In the genomic region with DNA sequence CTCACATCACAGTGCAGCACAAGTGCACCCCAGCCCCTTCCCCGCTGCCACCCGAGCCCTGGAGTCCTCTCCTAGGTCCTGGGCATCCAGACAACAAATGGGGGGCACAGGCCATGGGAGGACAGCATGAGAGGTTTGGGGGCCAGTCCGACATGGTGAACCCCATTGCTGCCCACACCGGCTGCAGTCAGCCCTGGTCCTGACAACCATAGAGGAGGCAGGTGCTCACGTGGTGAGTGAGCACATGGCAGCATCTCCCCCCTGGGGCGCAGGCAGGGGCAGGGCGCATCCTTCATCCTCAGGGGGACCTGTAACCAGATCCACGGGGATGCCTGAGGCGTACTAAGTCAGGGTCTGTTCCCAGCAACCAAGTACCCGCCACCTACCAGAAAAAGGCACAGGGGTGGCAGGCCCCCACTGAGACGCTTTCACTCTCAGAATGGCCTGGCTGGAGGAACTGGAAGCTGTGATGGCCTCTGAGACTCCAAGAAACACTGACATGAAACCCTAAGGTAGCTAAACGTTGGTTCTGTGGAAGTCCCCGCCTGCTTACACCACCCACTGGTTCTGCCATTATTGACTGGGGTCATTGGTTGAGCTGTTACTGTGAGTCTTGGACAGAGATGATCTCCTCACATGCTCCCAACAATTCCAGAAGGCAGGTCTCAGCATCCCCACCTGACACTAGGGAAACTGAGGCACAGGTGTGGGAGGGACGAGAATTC, we compare ENCODE assay signal across 9 cellular contexts. TPM values are rescaled to one million over a fixed set of nuclear protein-coding genes. Genes with fewer than 3 reads are reported as not detected.
A peak's percentile ranks its signal among the peaks of the same experiment; 100 is the strongest.
DNase-seq lines count a peak whose midpoint lies in the region; ATAC-seq and TF ChIP-seq lines count a peak whose summit lies in the region.
"Had no signal": no experiment of that assay in that cellular context is flagged by ENCODE, and none has a peak within 500 bp of the region (broad histone marks: within the 10 kb centered on the region; RNA-seq: fewer than 3 reads in every experiment).

No MANE protein-coding gene starts in this region.

- peak; percentile 74 for DNase-seq in activated effector memory CD4-positive, alpha-beta T cell treated with anti-CD3 and anti-CD28 coated beads, Interleukin-2, amount 50 U/mL, for 16 hours
- DNase-seq in activated effector memory CD4-positive, alpha-beta T cell treated with Interleukin-2 at 50 U/mL for 16 hours: no peak
- DNase-seq in activated CD4-positive, alpha-beta memory T cell treated with anti-CD3 and anti-CD28 coated beads for 36 hours: peak; percentile 68
- DNase-seq in thyroid gland (no peak), NCI-H2196 treated with DMSO at 0.1 percent for 48 hours (lab: John Stamatoyannopoulos, UW; ENCODE audit: unreplicated experiment) (no peak), MV-4-11 (lab: John Stamatoyannopoulos, UW) (no peak)
- DNase-seq: NCI-H187 treated with DMSO at 0.1 percent for 48 hours had no signal

- peak overlapping the region in 3 of 4 donors; percentile 45 to 75 (median 58) for H3K27ac ChIP-seq in gastroesophageal sphincter
- H3K27ac ChIP-seq in thyroid gland: peak overlapping the region in 2 of 3 donors; percentile 22 to 81

- H3K4me3 ChIP-seq in gastroesophageal sphincter (no peak overlapping the region), thyroid gland (replicated peaks in 1 of 3) (no peak overlapping the region)

- H3K4me1 Mint-ChIP-seq in activated CD4-positive, alpha-beta memory T cell treated with anti-CD3 and anti-CD28 coated beads for 36 hours (ENCODE audit: low read depth): peaks cover 75% of the 10 kb centered on the region

- H3K36me3 ChIP-seq in gastroesophageal sphincter (no peaks in the 10 kb centered on the region), thyroid gland (no peaks in the 10 kb centered on the region)

- no peak for TF ChIP-seq EP300 in gastroesophageal sphincter (IDR thresholded peaks at IDR 0.05)

- peaks cover 0 to 44% (median 27%) of the 10 kb centered on the region in 3 donors for H3K4me1 ChIP-seq in gastroesophageal sphincter
- H3K4me1 ChIP-seq in thyroid gland: peaks cover 23 to 42% of the 10 kb centered on the region in 2 donors

- WGBS in gastroesophageal sphincter (ENCODE audit: low coverage in 1 of 2), 2 donors: 53% methylated on average over 3 of the region's 14 CpGs; no CpG with 5 or more reads in 1 of the 2 donors
- 81 to 89% methylated on average over 7 to 14 of the region's 14 CpGs for WGBS in thyroid gland, 2 donors

- CTCF ChIA-PET in activated CD4-positive, alpha-beta memory T cell treated with anti-CD3 and anti-CD28 coated beads for 36 hours (lab: Charles Lee): interaction anchor here (0.9 to 2.5 kb wide), 11 partner anchors 9 to 171 kb away, joined by 3 to 21 read pairs (median 5); partner anchors contain the start of genes HAUS3, MXD4, POLN and RNF4

- intact Hi-C loops in activated CD4-positive, alpha-beta memory T cell treated with anti-CD3 and anti-CD28 coated beads for 36 hours (cut with micrococcal nuclease): loop anchor here (1.0 to 10.0 kb wide), 5 partner anchors 47 to 407 kb away; partner anchors contain the start of genes HAUS3, MXD4, NELFA and POLN
- intact Hi-C loops in thyroid gland (cut with DNase I): loop anchor here (5.0 kb wide), 1 partner anchor 170 kb away; the partner anchor contains the start of genes HAUS3 and POLN

- peaks cover 2% of the 10 kb centered on the region for H3K36me3 Mint-ChIP-seq in activated CD4-positive, alpha-beta memory T cell treated with anti-CD3 and anti-CD28 coated beads for 36 hours

- H3K9me3 Mint-ChIP-seq in activated CD4-positive, alpha-beta memory T cell treated with anti-CD3 and anti-CD28 coated beads for 36 hours: no peaks in the 10 kb centered on the region

- H3K27ac Mint-ChIP-seq in activated CD4-positive, alpha-beta memory T cell treated with anti-CD3 and anti-CD28 coated beads for 36 hours: peak overlapping the region; percentile 97

- POLR2A ChIA-PET in activated CD4-positive, alpha-beta memory T cell treated with anti-CD3 and anti-CD28 coated beads for 36 hours (lab: Charles Lee): interaction anchor here (0.6 to 3.0 kb wide), 11 partner anchors 10 to 550 kb away, joined by 3 to 28 read pairs (median 5); partner anchors contain the start of genes HAUS3, MXD4, NOP14 and POLN

- no peak for TF ChIP-seq CTCF in gastroesophageal sphincter (IDR thresholded peaks at IDR 0.05)
- no peak for TF ChIP-seq CTCF in thyroid gland (IDR thresholded peaks at IDR 0.05)

- H3K27me3 ChIP-seq in gastroesophageal sphincter: peaks cover 21% of the 10 kb centered on the region
- H3K27me3 ChIP-seq in thyroid gland: no peaks in the 10 kb centered on the region

- H3K4me3 Mint-ChIP-seq in activated CD4-positive, alpha-beta memory T cell treated with anti-CD3 and anti-CD28 coated beads for 36 hours: peak overlapping the region; percentile 66

- no peaks in the 10 kb centered on the region for H3K9me3 ChIP-seq in gastroesophageal sphincter
- no peaks in the 10 kb centered on the region for H3K9me3 ChIP-seq in thyroid gland

- TF ChIP-seq POLR2A in gastroesophageal sphincter (IDR thresholded peaks at IDR 0.05): no peak
- TF ChIP-seq POLR2A in thyroid gland (IDR thresholded peaks at IDR 0.05): no peak

- ATAC-seq in gastroesophageal sphincter: no peak
- no peak for ATAC-seq in GM21825 (IDR thresholded peaks at IDR 0.05; ENCODE audit: unreplicated experiment)

- no peaks in the 10 kb centered on the region for H3K27me3 Mint-ChIP-seq in activated CD4-positive, alpha-beta memory T cell treated with anti-CD3 and anti-CD28 coated beads for 36 hours

RNA-seq across cellular contexts. Expression of gene ZFYVE28, which starts 6.5 kb away (rescaled TPM):
- 10 to 100 TPM; 19.7 to 20.0 TPM for total RNA-seq in activated CD4-positive, alpha-beta memory T cell treated with anti-CD3 and anti-CD28 coated beads for 36 hours
- total RNA-seq in gastroesophageal sphincter: 10 to 100 TPM in 2 of 4 donors, 1 to 10 TPM in 2; 4.4 to 12.0 (median 8.2) TPM
- 10 to 100 TPM in 3 of 4 donors, 1 to 10 TPM in 1; 8.9 to 19.1 (median 16.4) TPM for total RNA-seq in thyroid gland

RNA-seq across cellular contexts. Expression of gene CFAP99, which starts 6.8 kb away (rescaled TPM):
- not detected for total RNA-seq in activated CD4-positive, alpha-beta memory T cell treated with anti-CD3 and anti-CD28 coated beads for 36 hours
- total RNA-seq in gastroesophageal sphincter (not detected), thyroid gland (1 to 10 TPM in 2 of 4 donors, under 1 TPM in 1, not detected in 1; 0.27 to 1.9 (median 1.1) TPM)

RNA-seq across cellular contexts. Expression of gene RNF4, which starts 57.0 kb away (rescaled TPM):
- total RNA-seq in activated CD4-positive, alpha-beta memory T cell treated with anti-CD3 and anti-CD28 coated beads for 36 hours: 10 to 100 TPM; 84.6 to 90.3 TPM
- 10 to 100 TPM; 30.2 to 64.3 (median 43.1) TPM for total RNA-seq in gastroesophageal sphincter
- total RNA-seq in thyroid gland: 10 to 100 TPM; 32.8 to 52.0 (median 43.0) TPM

Comparison
In these comparisons a context has a peak if more than half of its experiments do, and no peak if none do; other contexts are left out.
1. DNase-seq: peak in activated effector memory CD4-positive, alpha-beta T cell treated with anti-CD3 and anti-CD28 coated beads, Interleukin-2, amount 50 U/mL, for 16 hours (single experiment) and activated CD4-positive, alpha-beta memory T cell treated with anti-CD3 and anti-CD28 coated beads for 36 hours (single experiment); none in activated effector memory CD4-positive, alpha-beta T cell treated with Interleukin-2 at 50 U/mL for 16 hours (single experiment), thyroid gland (0 of 2), NCI-H2196 treated with DMSO at 0.1 percent for 48 hours (single experiment) and MV-4-11 (single experiment).